In the genomic region with DNA sequence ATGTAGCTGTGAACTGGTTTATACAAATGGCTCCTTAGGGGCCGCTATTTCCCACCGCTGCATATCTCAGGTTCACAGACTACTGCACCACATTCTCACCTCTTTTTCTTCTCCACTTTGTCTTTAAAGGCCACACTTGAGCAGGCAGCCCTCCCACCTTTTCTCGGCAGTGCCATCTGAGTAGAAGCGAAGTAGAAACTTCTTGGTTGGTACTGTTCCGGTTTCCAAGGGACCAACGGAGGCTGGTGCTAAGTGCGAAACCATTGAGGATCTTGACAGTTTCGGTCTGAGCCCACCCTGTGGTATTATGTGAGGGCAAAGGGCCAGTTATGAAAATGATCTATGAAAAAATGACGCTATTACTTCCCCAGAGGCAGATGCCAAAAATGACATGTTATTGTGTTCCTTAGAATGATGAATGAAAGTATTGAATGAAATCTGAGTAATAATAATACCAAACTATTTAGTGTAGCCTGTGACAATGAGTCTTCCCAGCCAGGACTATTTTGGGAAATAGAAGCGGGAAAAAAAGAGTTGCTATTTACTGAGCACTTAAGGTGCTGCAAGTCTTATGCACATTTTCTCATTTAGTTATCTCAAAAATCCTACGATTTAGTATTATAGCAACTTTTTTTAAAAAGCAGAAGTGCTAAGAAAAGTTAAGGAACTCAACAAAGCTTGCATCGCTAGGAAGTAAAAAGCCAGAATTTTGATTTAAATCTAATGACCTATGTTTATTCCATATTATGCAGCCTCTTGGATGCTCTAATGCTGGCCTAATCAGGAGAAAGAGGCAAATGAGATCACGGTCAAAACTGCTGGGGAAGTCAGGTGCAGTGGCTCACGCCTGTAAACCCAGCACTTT, we compare ENCODE assay signal across 11 cellular contexts. TPM values are rescaled to one million over a fixed set of nuclear protein-coding genes. Genes with fewer than 3 reads are reported as not detected.
DNase-seq lines count a peak whose midpoint lies in the region; ATAC-seq and TF ChIP-seq lines count a peak whose summit lies in the region.
"Had no signal": no experiment of that assay in that cellular context is flagged by ENCODE, and none has a peak within 500 bp of the region (broad histone marks: within the 10 kb centered on the region; RNA-seq: fewer than 3 reads in every experiment).

No MANE protein-coding gene starts in this region.

- CTCF ChIA-PET in CD8-positive, alpha-beta memory T cell (lab: Charles Lee): interaction anchor here (0.9 to 9.4 kb wide), 12 partner anchors 11 to 109 kb away, joined by 3 to 120 read pairs (median 12); a partner anchor contains a TSS

- H3K36me3 Mint-ChIP-seq in CD8-positive, alpha-beta memory T cell: peaks cover 0 to 3% (median 2%) of the 10 kb centered on the region in 3 donors
- H3K36me3 Mint-ChIP-seq in activated naive CD4-positive, alpha-beta T cell treated with anti-CD3 and anti-CD28 coated beads, Interleukin-2, amount 50 U/mL, for 72 hours: peaks cover 14 to 16% of the 10 kb centered on the region in 2 donors

- peaks cover 93% of the 10 kb centered on the region for H3K4me1 ChIP-seq in CD8-positive, alpha-beta memory T cell (ENCODE audit: insufficient read depth, low read length)
- H3K4me1 ChIP-seq in esophagus squamous epithelium: peaks cover 0 to 26% (median 0%) of the 10 kb centered on the region in 3 donors

- H3K9me3 ChIP-seq in CD8-positive, alpha-beta memory T cell (ENCODE audit: low read length): no peaks in the 10 kb centered on the region
- no peaks in the 10 kb centered on the region for H3K9me3 ChIP-seq in esophagus squamous epithelium

- ATAC-seq in GM19455 (IDR thresholded peaks at IDR 0.05; ENCODE audit: unreplicated experiment) (peak; percentile 28), HG03442 (IDR thresholded peaks at IDR 0.05; ENCODE audit: unreplicated experiment) (peak; percentile 48)
- ATAC-seq in activated naive CD4-positive, alpha-beta T cell treated with anti-CD3 and anti-CD28 coated beads, Interleukin-2, amount 50 U/mL, for 72 hours: peak; percentile 45 to 58

- peak overlapping the region; percentile 25 for H3K27ac ChIP-seq in CD8-positive, alpha-beta memory T cell (ENCODE audit: low read depth, low read length)
- peak overlapping the region in 1 of 4 donors; percentile 17 for H3K27ac ChIP-seq in esophagus squamous epithelium

- POLR2A ChIA-PET in CD8-positive, alpha-beta memory T cell (lab: Charles Lee): interaction anchor here (0.9 to 4.1 kb wide), 5 partner anchors 52 to 109 kb away, joined by 3 to 26 read pairs (median 6); a partner anchor contains a TSS

- H3K27ac Mint-ChIP-seq in CD8-positive, alpha-beta memory T cell: peak overlapping the region; percentile 94 to 99 (median 98)
- H3K27ac Mint-ChIP-seq in activated naive CD4-positive, alpha-beta T cell treated with anti-CD3 and anti-CD28 coated beads, Interleukin-2, amount 50 U/mL, for 72 hours: peak overlapping the region; percentile 90 to 96

- peaks cover 0 to 2% of the 10 kb centered on the region in 2 donors for H3K27me3 Mint-ChIP-seq in CD8-positive, alpha-beta memory T cell

- H3K9me3 Mint-ChIP-seq in CD8-positive, alpha-beta memory T cell: no peaks in the 10 kb centered on the region
- peaks cover 5 to 10% of the 10 kb centered on the region in 2 donors for H3K9me3 Mint-ChIP-seq in activated naive CD4-positive, alpha-beta T cell treated with anti-CD3 and anti-CD28 coated beads, Interleukin-2, amount 50 U/mL, for 72 hours

- peak overlapping the region; percentile 3 to 84 (median 74) for H3K4me3 Mint-ChIP-seq in CD8-positive, alpha-beta memory T cell

- intact Hi-C loops in esophagus squamous epithelium (cut with DNase I): loop anchor here (5.0 to 10.0 kb wide), 2 partner anchors 153 to 241 kb away; no protein-coding TSS in a partner anchor

- no peak for TF ChIP-seq POLR2A in esophagus squamous epithelium (IDR thresholded peaks at IDR 0.05)

- H3K36me3 ChIP-seq in CD8-positive, alpha-beta memory T cell (ENCODE audit: insufficient read depth, low read length): no peaks in the 10 kb centered on the region
- no peaks in the 10 kb centered on the region for H3K36me3 ChIP-seq in esophagus squamous epithelium

- no peak for TF ChIP-seq CTCF in esophagus squamous epithelium (IDR thresholded peaks at IDR 0.05)

- H3K4me3 ChIP-seq in CD8-positive, alpha-beta memory T cell (ENCODE audit: low read length): peak overlapping the region; percentile 36
- no peak overlapping the region for H3K4me3 ChIP-seq in esophagus squamous epithelium

- DNase-seq in CD8-positive, alpha-beta memory T cell: peak in 4 of 5 donors; percentile 20 to 78 (median 54)
- peak in 1 of 2 donors; percentile 32 for DNase-seq in activated naive CD4-positive, alpha-beta T cell treated with anti-CD3 and anti-CD28 coated beads, Interleukin-2, amount 50 U/mL, for 72 hours (ENCODE audit: low spot score in 2 of 2)
- DNase-seq in NCI-H1436 treated with DMSO at 0.1 percent for 48 hours (lab: John Stamatoyannopoulos, UW) (no peak), AG08396 (ENCODE audit: low spot score) (no peak), iPS-NIHi7 (ENCODE audit: extremely low spot score) (no peak), esophagus squamous epithelium (lab: John Stamatoyannopoulos, UW) (no peak)
- DNase-seq: mammary epithelial cell, NCI-H446 treated with DMSO at 0.1 percent for 48 hours had no signal

- H3K27me3 ChIP-seq in CD8-positive, alpha-beta memory T cell (ENCODE audit: insufficient read depth, low read length, poor library complexity, severe bottlenecking): no peaks in the 10 kb centered on the region
- H3K27me3 ChIP-seq in esophagus squamous epithelium: peaks cover 0 to 6% (median 0%) of the 10 kb centered on the region in 4 donors

- 60 to 69% methylated on average over 14 of the region's 14 CpGs for WGBS in esophagus squamous epithelium, 2 donors

- peaks cover 78 to 90% (median 83%) of the 10 kb centered on the region in 3 donors for H3K4me1 Mint-ChIP-seq in CD8-positive, alpha-beta memory T cell

RNA-seq across cellular contexts. Expression of a gene that starts 29.6 kb away (rescaled TPM):
- total RNA-seq in CD8-positive, alpha-beta memory T cell: under 1 TPM in 1 of 2 experiments, not detected in 1; 0.11 TPM
- polyA plus RNA-seq in CD8-positive, alpha-beta memory T cell: 0.14 TPM
- not detected for total RNA-seq in activated naive CD4-positive, alpha-beta T cell treated with anti-CD3 and anti-CD28 coated beads, Interleukin-2, amount 50 U/mL, for 72 hours
- not detected for total RNA-seq in esophagus squamous epithelium
- total RNA-seq: temporal lobe had no signal

Comparison
In these comparisons a context has a peak if more than half of its experiments do, and no peak if none do; other contexts are left out.
1. DNase-seq: peak in CD8-positive, alpha-beta memory T cell (4 of 5); none in NCI-H1436 treated with DMSO at 0.1 percent for 48 hours (single experiment), AG08396 (single experiment), iPS-NIHi7 (single experiment) and esophagus squamous epithelium (single experiment).
2. Peak in every context shown above with its lines, with median percentiles within 50 percentile points of each other: ATAC-seq.